17 cellular contexts compared by ENCODE assay signal in the genomic region with DNA sequence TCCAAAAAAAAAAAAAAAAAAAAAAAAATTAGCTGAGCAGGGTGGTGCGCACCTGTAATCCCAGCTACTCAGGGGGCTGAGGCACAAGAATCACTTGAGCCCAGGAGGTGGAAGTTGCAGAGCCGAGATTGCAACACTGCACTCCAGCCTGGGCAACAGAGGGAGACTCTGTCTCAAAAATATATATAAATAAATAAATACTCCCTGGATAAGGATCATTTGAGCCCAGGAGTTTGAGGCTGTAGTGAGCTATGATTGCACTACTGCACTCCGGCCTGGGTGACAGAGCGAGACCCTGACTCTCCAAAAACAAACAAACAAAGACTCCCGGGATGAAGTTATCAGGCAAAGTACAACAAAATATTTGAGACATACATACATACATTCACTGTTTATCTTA.
DNase-seq lines count a peak whose midpoint lies in the region; FAIRE-seq and TF ChIP-seq lines count a peak whose summit lies in the region.
"Had no signal": no experiment of that assay in that cellular context is flagged by ENCODE, and none has a peak within 500 bp of the region (broad histone marks: within the 10 kb centered on the region; RNA-seq: fewer than 3 reads in every experiment).

No MANE protein-coding gene starts in this region.

- FAIRE-seq in D721Med (lab: Jason Lieb, UNC): no peak

- peak; percentile 33; the same call in 1 of the 2 replicates for TF ChIP-seq RAD21 in Ishikawa (IDR thresholded peaks at IDR 0.05; ENCODE audit: low read depth)

- TF ChIP-seq CTCF in D721Med (IDR thresholded peaks at IDR 0.05; ENCODE audit: insufficient read depth, missing control alignments) (peak; percentile 16), choroid plexus epithelial cell (conservative IDR thresholded peaks at IDR 0.05; ENCODE audit: low read depth, low read length) (peak; percentile 19), nephron (IDR thresholded peaks at IDR 0.05; ENCODE audit: unreplicated experiment in 3 of 3) (no peak)

- H3K4me1 Mint-ChIP-seq in nephron: peaks cover 29% of the 10 kb centered on the region

- peak overlapping the region; percentile 53 to 83 (median 81) for H3K27ac Mint-ChIP-seq in nephron
- H3K27ac Mint-ChIP-seq: naive B cell had no signal

- H3K9me3 Mint-ChIP-seq in nephron: no peaks in the 10 kb centered on the region
- H3K9me3 Mint-ChIP-seq: naive B cell had no signal

- no peak for TF ChIP-seq EP300 in Ishikawa (IDR thresholded peaks at IDR 0.05; ENCODE audit: borderline replicate concordance)

- H3K4me3 Mint-ChIP-seq in nephron: peak overlapping the region in 2 of 3 experiments; percentile 4 to 7

- no peak overlapping the region for H3K4me3 ChIP-seq in choroid plexus epithelial cell (ENCODE audit: low read depth, low read length)
- H3K4me3 ChIP-seq: heart left ventricle, transverse colon had no signal

- DNase-seq in D721Med (ENCODE audit: insufficient read length, low spot score) (no peak), choroid plexus epithelial cell (ENCODE audit: low read depth) (no peak), activated gamma-delta T cell treated with Interleukin-2 at 50 U/mL for 16 hours (no peak), NK-92 (lab: John Stamatoyannopoulos, UW; ENCODE audit: unreplicated experiment) (no peak), DMS153 treated with DMSO at 0.1 percent for 48 hours (lab: John Stamatoyannopoulos, UW; ENCODE audit: unreplicated experiment) (no peak), inferior parietal cortex (ENCODE audit: extremely low spot score) (no peak)
- DNase-seq: activated CD4-positive, CD25-positive, alpha-beta regulatory T cell; C1 segment of cervical spinal cord; cerebellar nuclear complex; heart left ventricle; left colon; naive B cell; NCI-H1092; NCI-H345; transverse colon had no signal

- no peaks in the 10 kb centered on the region for H3K36me3 Mint-ChIP-seq in nephron (ENCODE audit: low read depth)
- H3K36me3 Mint-ChIP-seq: naive B cell had no signal

- H3K27me3 Mint-ChIP-seq in nephron (ENCODE audit: low read depth): no peaks in the 10 kb centered on the region
- H3K27me3 Mint-ChIP-seq: naive B cell had no signal

TF ChIP-seq in Ishikawa, 13 proteins besides CTCF, POLR2A, EP300 and RAD21:
- TF ChIP-seq MAX (IDR thresholded peaks at IDR 0.05) (no peak), CEBPB (IDR thresholded peaks at IDR 0.05) (peak; percentile 77)

Comparison
In these comparisons a context has a peak if more than half of its experiments do, and no peak if none do; other contexts are left out.
1. CTCF ChIP-seq: peak in D721Med (single experiment) and choroid plexus epithelial cell (single experiment); none in nephron (0 of 3).